3 cellular contexts compared by ENCODE assay signal in genomic region chr22:20935049-20935448, GRCh38. TPM values are rescaled to one million over a fixed set of nuclear protein-coding genes. Genes with fewer than 3 reads are reported as not detected.
"Had no signal": no experiment of that assay in that cellular context is flagged by ENCODE, and none has a peak within 500 bp of the region (broad histone marks: within the 10 kb centered on the region; RNA-seq: fewer than 3 reads in every experiment).

No MANE protein-coding gene starts in this region.

RNA-seq across cellular contexts. Expression of gene AIFM3, which starts 32.0 kb away (rescaled TPM):
- total RNA-seq: LHCN-M2, RPMI7951, SJSA1 had no signal
